Comparison of ENCODE assay signal across 1 cellular context in the genomic region with DNA sequence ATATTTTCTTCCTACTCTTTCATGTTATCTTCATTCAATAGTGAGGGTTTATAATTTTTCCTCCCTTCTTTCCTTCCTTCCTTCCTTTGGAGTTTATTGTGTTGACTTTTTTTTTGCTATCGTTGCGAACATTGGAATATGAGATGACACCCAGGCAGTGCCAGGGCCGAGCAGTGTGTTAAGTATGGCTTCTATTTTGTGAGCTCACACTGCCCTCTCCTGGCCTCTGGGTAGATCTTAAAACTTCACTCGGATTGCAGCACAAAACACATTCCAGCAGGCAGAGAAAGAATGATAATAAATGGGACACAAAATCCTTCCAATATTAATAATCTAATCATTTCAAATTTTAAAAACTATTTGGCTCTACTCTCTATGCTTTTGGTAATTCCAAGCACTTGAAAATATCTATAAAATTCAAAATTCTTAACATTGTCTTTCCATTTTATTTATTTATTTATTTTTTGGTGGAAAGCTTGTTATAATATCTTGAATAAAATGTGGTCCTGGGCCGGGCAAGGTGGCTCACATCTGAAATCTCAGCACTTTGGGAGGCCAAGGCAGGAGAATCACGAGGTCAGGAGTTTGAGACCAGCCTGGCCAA.
TF ChIP-seq lines count a peak whose summit lies in the region.

No MANE protein-coding gene starts in this region.

TF ChIP-seq in HepG2, 621 proteins besides CTCF, POLR2A, EP300 and RAD21 (continued from another document and continues in another):
- TF ChIP-seq, protein P1, sequence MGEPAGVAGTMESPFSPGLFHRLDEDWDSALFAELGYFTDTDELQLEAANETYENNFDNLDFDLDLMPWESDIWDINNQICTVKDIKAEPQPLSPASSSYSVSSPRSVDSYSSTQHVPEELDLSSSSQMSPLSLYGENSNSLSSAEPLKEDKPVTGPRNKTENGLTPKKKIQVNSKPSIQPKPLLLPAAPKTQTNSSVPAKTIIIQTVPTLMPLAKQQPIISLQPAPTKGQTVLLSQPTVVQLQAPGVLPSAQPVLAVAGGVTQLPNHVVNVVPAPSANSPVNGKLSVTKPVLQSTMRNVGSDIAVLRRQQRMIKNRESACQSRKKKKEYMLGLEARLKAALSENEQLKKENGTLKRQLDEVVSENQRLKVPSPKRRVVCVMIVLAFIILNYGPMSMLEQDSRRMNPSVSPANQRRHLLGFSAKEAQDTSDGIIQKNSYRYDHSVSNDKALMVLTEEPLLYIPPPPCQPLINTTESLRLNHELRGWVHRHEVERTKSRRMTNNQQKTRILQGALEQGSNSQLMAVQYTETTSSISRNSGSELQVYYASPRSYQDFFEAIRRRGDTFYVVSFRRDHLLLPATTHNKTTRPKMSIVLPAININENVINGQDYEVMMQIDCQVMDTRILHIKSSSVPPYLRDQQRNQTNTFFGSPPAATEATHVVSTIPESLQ (CRISPR knock-in tag; conservative IDR thresholded peaks at IDR 0.05) = no peak
- TF ChIP-seq ZNF615 (CRISPR knock-in tag; IDR thresholded peaks at IDR 0.05; ENCODE audit: borderline replicate concordance) = no peak
- TF ChIP-seq DBP (CRISPR knock-in tag; IDR thresholded peaks at IDR 0.05; ENCODE audit: not compliant biosample characterization) = no peak
- TF ChIP-seq PHF20 (CRISPR knock-in tag; IDR thresholded peaks at IDR 0.05) = no peak
- 0 out of 2 replicates have a peak, but pooled peaks have one; percentile 50 for TF ChIP-seq ZNF124 (CRISPR knock-in tag; IDR thresholded peaks at IDR 0.05)
- TF ChIP-seq ZNF160 (CRISPR knock-in tag; IDR thresholded peaks at IDR 0.05) = no peak
- no peak for TF ChIP-seq MTERF4 (CRISPR knock-in tag; IDR thresholded peaks at IDR 0.05)
- no peak for TF ChIP-seq ZBTB3 (CRISPR knock-in tag; IDR thresholded peaks at IDR 0.05; ENCODE audit: borderline replicate concordance, low read depth)
- TF ChIP-seq TFDP1 (CRISPR knock-in tag; IDR thresholded peaks at IDR 0.05; ENCODE audit: borderline replicate concordance) = no peak
- TF ChIP-seq HOXA7 (CRISPR knock-in tag; IDR thresholded peaks at IDR 0.05) = no peak
- TF ChIP-seq TAF1 (CRISPR knock-in tag; IDR thresholded peaks at IDR 0.05) = no peak
- TF ChIP-seq MAZ (IDR thresholded peaks at IDR 0.05; ENCODE audit: borderline replicate concordance, low read depth, low read length) = no peak
- no peak for TF ChIP-seq MAZ (CRISPR knock-in tag; IDR thresholded peaks at IDR 0.05; ENCODE audit: low read depth)
- TF ChIP-seq, protein P2, sequence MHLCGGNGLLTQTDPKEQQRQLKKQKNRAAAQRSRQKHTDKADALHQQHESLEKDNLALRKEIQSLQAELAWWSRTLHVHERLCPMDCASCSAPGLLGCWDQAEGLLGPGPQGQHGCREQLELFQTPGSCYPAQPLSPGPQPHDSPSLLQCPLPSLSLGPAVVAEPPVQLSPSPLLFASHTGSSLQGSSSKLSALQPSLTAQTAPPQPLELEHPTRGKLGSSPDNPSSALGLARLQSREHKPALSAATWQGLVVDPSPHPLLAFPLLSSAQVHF (CRISPR knock-in tag; IDR thresholded peaks at IDR 0.05) = no peak
- TF ChIP-seq, protein P3, sequence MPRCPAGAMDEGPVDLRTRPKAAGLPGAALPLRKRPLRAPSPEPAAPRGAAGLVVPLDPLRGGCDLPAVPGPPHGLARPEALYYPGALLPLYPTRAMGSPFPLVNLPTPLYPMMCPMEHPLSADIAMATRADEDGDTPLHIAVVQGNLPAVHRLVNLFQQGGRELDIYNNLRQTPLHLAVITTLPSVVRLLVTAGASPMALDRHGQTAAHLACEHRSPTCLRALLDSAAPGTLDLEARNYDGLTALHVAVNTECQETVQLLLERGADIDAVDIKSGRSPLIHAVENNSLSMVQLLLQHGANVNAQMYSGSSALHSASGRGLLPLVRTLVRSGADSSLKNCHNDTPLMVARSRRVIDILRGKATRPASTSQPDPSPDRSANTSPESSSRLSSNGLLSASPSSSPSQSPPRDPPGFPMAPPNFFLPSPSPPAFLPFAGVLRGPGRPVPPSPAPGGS (CRISPR knock-in tag; IDR thresholded peaks at IDR 0.05) = no peak
- no peak for TF ChIP-seq ZNF136 (CRISPR knock-in tag; IDR thresholded peaks at IDR 0.05; ENCODE audit: low read depth)
- no peak for TF ChIP-seq ZNF678 (CRISPR knock-in tag; IDR thresholded peaks at IDR 0.05)
- TF ChIP-seq, protein P4, sequence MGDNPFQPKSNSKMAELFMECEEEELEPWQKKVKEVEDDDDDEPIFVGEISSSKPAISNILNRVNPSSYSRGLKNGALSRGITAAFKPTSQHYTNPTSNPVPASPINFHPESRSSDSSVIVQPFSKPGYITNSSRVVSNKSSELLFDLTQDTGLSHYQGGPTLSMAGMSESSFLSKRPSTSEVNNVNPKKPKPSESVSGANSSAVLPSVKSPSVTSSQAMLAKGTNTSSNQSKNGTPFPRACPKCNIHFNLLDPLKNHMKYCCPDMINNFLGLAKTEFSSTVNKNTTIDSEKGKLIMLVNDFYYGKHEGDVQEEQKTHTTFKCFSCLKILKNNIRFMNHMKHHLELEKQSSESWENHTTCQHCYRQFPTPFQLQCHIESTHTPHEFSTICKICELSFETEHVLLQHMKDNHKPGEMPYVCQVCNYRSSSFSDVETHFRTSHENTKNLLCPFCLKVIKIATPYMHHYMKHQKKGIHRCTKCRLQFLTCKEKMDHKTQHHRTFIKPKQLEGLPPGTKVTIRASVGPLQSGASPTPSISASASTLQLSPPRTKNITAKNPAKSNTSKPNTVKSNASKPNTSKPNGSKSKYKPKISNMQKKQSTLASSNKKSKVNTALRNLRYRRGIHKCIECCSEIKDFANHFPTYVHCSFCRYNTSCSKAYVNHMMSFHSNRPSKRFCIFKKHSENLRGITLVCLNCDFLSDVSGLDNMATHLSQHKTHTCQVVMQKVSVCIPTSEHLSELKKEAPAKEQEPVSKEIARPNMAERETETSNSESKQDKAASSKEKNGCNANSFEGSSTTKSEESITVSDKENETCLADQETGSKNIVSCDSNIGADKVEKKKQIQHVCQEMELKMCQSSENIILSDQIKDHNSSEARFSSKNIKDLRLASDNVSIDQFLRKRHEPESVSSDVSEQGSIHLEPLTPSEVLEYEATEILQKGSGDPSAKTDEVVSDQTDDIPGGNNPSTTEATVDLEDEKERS (CRISPR knock-in tag; IDR thresholded peaks at IDR 0.05) = no peak
- no peak for TF ChIP-seq DMAP1 (CRISPR knock-in tag; IDR thresholded peaks at IDR 0.05)
- TF ChIP-seq ZNF326 (CRISPR knock-in tag; IDR thresholded peaks at IDR 0.05; ENCODE audit: borderline replicate concordance) = no peak
- peak; percentile 43; the same call in 1 of the 2 replicates for TF ChIP-seq KDM2A (CRISPR knock-in tag; IDR thresholded peaks at IDR 0.05; ENCODE audit: borderline replicate concordance, low read depth)
- TF ChIP-seq YEATS2 (CRISPR knock-in tag; IDR thresholded peaks at IDR 0.05; ENCODE audit: borderline replicate concordance) = 0 out of 2 replicates have a peak, but pooled peaks have one; percentile 28
- TF ChIP-seq, protein P5, sequence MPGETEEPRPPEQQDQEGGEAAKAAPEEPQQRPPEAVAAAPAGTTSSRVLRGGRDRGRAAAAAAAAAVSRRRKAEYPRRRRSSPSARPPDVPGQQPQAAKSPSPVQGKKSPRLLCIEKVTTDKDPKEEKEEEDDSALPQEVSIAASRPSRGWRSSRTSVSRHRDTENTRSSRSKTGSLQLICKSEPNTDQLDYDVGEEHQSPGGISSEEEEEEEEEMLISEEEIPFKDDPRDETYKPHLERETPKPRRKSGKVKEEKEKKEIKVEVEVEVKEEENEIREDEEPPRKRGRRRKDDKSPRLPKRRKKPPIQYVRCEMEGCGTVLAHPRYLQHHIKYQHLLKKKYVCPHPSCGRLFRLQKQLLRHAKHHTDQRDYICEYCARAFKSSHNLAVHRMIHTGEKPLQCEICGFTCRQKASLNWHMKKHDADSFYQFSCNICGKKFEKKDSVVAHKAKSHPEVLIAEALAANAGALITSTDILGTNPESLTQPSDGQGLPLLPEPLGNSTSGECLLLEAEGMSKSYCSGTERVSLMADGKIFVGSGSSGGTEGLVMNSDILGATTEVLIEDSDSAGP (CRISPR knock-in tag; IDR thresholded peaks at IDR 0.05; ENCODE audit: borderline replicate concordance) = no peak
- TF ChIP-seq REST (IDR thresholded peaks at IDR 0.05; ENCODE audit: borderline replicate concordance in 1 of 2, low read depth in 1 of 2, low read length in 2 of 2) = no peak
- TF ChIP-seq PAX8 (CRISPR knock-in tag; IDR thresholded peaks at IDR 0.05; ENCODE audit: borderline replicate concordance) = no peak
- no peak for TF ChIP-seq ZNF530 (CRISPR knock-in tag; IDR thresholded peaks at IDR 0.05; ENCODE audit: low read depth)
- TF ChIP-seq ZNF850 (CRISPR knock-in tag; conservative IDR thresholded peaks at IDR 0.05) = no peak
- no peak for TF ChIP-seq ZNF292 (CRISPR knock-in tag; IDR thresholded peaks at IDR 0.05; ENCODE audit: borderline replicate concordance, low read depth)
- no peak for TF ChIP-seq ZNF34 (CRISPR knock-in tag; IDR thresholded peaks at IDR 0.05; ENCODE audit: borderline replicate concordance)
- no peak for TF ChIP-seq ZMYM2 (CRISPR knock-in tag; IDR thresholded peaks at IDR 0.05)
- TF ChIP-seq, protein P6, sequence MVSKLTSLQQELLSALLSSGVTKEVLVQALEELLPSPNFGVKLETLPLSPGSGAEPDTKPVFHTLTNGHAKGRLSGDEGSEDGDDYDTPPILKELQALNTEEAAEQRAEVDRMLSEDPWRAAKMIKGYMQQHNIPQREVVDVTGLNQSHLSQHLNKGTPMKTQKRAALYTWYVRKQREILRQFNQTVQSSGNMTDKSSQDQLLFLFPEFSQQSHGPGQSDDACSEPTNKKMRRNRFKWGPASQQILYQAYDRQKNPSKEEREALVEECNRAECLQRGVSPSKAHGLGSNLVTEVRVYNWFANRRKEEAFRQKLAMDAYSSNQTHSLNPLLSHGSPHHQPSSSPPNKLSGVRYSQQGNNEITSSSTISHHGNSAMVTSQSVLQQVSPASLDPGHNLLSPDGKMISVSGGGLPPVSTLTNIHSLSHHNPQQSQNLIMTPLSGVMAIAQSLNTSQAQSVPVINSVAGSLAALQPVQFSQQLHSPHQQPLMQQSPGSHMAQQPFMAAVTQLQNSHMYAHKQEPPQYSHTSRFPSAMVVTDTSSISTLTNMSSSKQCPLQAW (CRISPR knock-in tag; IDR thresholded peaks at IDR 0.05) = peak; percentile 27; the same call in 1 of the 2 replicates
- TF ChIP-seq, protein P7, sequence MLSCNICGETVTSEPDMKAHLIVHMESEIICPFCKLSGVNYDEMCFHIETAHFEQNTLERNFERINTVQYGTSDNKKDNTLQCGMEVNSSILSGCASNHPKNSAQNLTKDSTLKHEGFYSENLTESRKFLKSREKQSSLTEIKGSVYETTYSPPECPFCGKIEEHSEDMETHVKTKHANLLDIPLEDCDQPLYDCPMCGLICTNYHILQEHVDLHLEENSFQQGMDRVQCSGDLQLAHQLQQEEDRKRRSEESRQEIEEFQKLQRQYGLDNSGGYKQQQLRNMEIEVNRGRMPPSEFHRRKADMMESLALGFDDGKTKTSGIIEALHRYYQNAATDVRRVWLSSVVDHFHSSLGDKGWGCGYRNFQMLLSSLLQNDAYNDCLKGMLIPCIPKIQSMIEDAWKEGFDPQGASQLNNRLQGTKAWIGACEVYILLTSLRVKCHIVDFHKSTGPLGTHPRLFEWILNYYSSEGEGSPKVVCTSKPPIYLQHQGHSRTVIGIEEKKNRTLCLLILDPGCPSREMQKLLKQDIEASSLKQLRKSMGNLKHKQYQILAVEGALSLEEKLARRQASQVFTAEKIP (CRISPR knock-in tag; IDR thresholded peaks at IDR 0.05; ENCODE audit: borderline replicate concordance) = no peak
- TF ChIP-seq HOXD1 (CRISPR knock-in tag; IDR thresholded peaks at IDR 0.05) = no peak
- no peak for TF ChIP-seq FOXK1 (CRISPR knock-in tag; IDR thresholded peaks at IDR 0.05; ENCODE audit: borderline replicate concordance, low read depth)
- TF ChIP-seq GATAD1 (CRISPR knock-in tag; IDR thresholded peaks at IDR 0.05) = no peak
- no peak for TF ChIP-seq ZNF781 (CRISPR knock-in tag; IDR thresholded peaks at IDR 0.05; ENCODE audit: borderline replicate concordance, not compliant biosample characterization)
